Comparison of ENCODE assay signal across 1 cellular context in genomic region chr11:35116245-35116644, GRCh38.
TF ChIP-seq lines count a peak whose summit lies in the region.

No MANE protein-coding gene starts in this region.

TF ChIP-seq in GM12878, 131 proteins besides CTCF, POLR2A, EP300 and RAD21 (continued from another document):
- TF ChIP-seq SRF (IDR thresholded peaks at IDR 0.05; ENCODE audit: low read depth in 2 of 2, low read length in 2 of 2) (peak in 1 of 2 experiments; percentile 93; a peak in 2 of 4 replicates), RUNX3 (IDR thresholded peaks at IDR 0.05; ENCODE audit: low read length) (peak; percentile 20), SPI1 (IDR thresholded peaks at IDR 0.05; ENCODE audit: borderline replicate concordance, insufficient read depth, low read depth, low read length) (no peak), SP1 (IDR thresholded peaks at IDR 0.05; ENCODE audit: low read depth, low read length) (no peak), POU2F2 (IDR thresholded peaks at IDR 0.05; ENCODE audit: borderline replicate concordance, low read depth, low read length) (no peak)
